In genomic region chr3:138972941-138973340, GRCh38 we compare ENCODE assay signal across 32 cellular contexts. TPM values are rescaled to one million over a fixed set of nuclear protein-coding genes. Genes with fewer than 3 reads are reported as not detected.
"Had no signal": no experiment of that assay in that cellular context is flagged by ENCODE, and none has a peak within 500 bp of the region (broad histone marks: within the 10 kb centered on the region; RNA-seq: fewer than 3 reads in every experiment).

No MANE protein-coding gene starts in this region.

- H3K4me1 ChIP-seq: ascending aorta had no signal

- DNase-seq: activated B cell treated with CpG ODN at 0.5 μM for 24 hours; activated CD4-positive, alpha-beta memory T cell treated with anti-CD3 and anti-CD28 coated beads, Interleukin-2, amount 10 ng/mL, durations not matched to agents 7 days and 5 days; activated CD4-positive, alpha-beta T cell treated with anti-CD3 and anti-CD28 coated beads for 4 hours; activated CD4-positive, alpha-beta T cell treated with anti-CD3 and anti-CD28 coated beads, Interleukin-2, amount 10 ng/mL, durations not matched to agents 24 days and 14 days; activated CD4-positive, alpha-beta T cell treated with anti-CD3 and anti-CD28 coated beads, Interleukin-2, amount 50 U/mL, for 1 hour; activated CD4-positive, alpha-beta T cell treated with anti-CD3 and anti-CD28 coated beads, Interleukin-2, amount 50 U/mL, for 48 hours; activated CD4-positive, CD25-positive, alpha-beta regulatory T cell treated with anti-CD3 and anti-CD28 coated beads, Interleukin-2, amount 50 U/mL, for 72 hours; activated CD8-positive, alpha-beta memory T cell treated with anti-CD3 and anti-CD28 coated beads for 24 hours; activated CD8-positive, alpha-beta memory T cell treated with anti-CD3 and anti-CD28 coated beads, Interleukin-2, amount 10 ng/mL, durations not matched to agents 7 days and 5 days; activated CD8-positive, alpha-beta memory T cell treated with anti-CD3 and anti-CD28 coated beads, Interleukin-2, amount 50 U/mL, for 48 hours; activated CD8-positive, alpha-beta T cell treated with anti-CD3 and anti-CD28 coated beads, Interleukin-2, amount 10 ng/mL, durations not matched to agents 7 days and 5 days; activated effector memory CD4-positive, alpha-beta T cell treated with Interleukin-2 at 50 U/mL for 16 hours; activated gamma-delta T cell; activated naive CD4-positive, alpha-beta T cell treated with anti-CD3 and anti-CD28 coated beads, Interleukin-2, amount 10 ng/mL, durations not matched to agents 7 days and 5 days; activated naive CD4-positive, alpha-beta T cell treated with Interleukin-2 at 50 U/mL for 16 hours; activated naive CD8-positive, alpha-beta T cell treated with anti-CD3 and anti-CD28 coated beads, Interleukin-2, amount 10 ng/mL, durations not matched to agents 7 days and 5 days; activated naive CD8-positive, alpha-beta T cell treated with anti-CD3 and anti-CD28 coated beads, Interleukin-2, amount 50 U/mL, for 24 hours; activated T-cell treated with anti-CD3 and anti-CD28 coated beads, Interleukin-2, amount 50 U/mL, for 24 hours; activated T-cell treated with anti-CD3 and anti-CD28 coated beads, Interleukin-2, amount 50 U/mL, for 48 hours; amygdala; anterior cingulate cortex; central memory CD4-positive, alpha-beta T cell; SW 1271; T-helper 1 cell; T-helper 2 cell; T-helper 9 cell had no signal

- H3K27ac ChIP-seq: ascending aorta, cardiac muscle cell, VCaP had no signal

- H3K4me3 ChIP-seq: ascending aorta, cardiac muscle cell had no signal

- ATAC-seq: activated CD8-positive, alpha-beta memory T cell treated with anti-CD3 and anti-CD28 coated beads, Interleukin-2, amount 10 ng/mL, durations not matched to agents 7 days and 5 days; activated CD8-positive, alpha-beta T cell treated with anti-CD3 and anti-CD28 coated beads, Interleukin-2, amount 10 ng/mL, durations not matched to agents 7 days and 5 days; activated naive CD8-positive, alpha-beta T cell treated with anti-CD3 and anti-CD28 coated beads, Interleukin-2, amount 50 U/mL, for 24 hours had no signal

- H3K9me3 ChIP-seq: ascending aorta had no signal

- H3K36me3 ChIP-seq: ascending aorta, cardiac muscle cell had no signal

- H3K27me3 ChIP-seq: ascending aorta had no signal

RNA-seq across cellular contexts. Expression of gene FOXL2NB, which starts 25.9 kb away (rescaled TPM):
- total RNA-seq: activated B cell treated with CpG ODN at 0.5 μM for 24 hours; activated CD4-positive, alpha-beta memory T cell treated with anti-CD3 and anti-CD28 coated beads, Interleukin-2, amount 10 ng/mL, durations not matched to agents 7 days and 5 days; activated CD4-positive, alpha-beta T cell treated with anti-CD3 and anti-CD28 coated beads, Interleukin-2, amount 10 ng/mL, durations not matched to agents 24 days and 14 days; activated CD8-positive, alpha-beta memory T cell treated with anti-CD3 and anti-CD28 coated beads, Interleukin-2, amount 10 ng/mL, durations not matched to agents 7 days and 5 days; activated CD8-positive, alpha-beta T cell treated with anti-CD3 and anti-CD28 coated beads, Interleukin-2, amount 10 ng/mL, durations not matched to agents 7 days and 5 days; activated naive CD8-positive, alpha-beta T cell treated with anti-CD3 and anti-CD28 coated beads, Interleukin-2, amount 10 ng/mL, durations not matched to agents 7 days and 5 days; activated T-helper 2 cell treated with anti-CD3 and anti-CD28 coated beads, Interferon-gamma antibody, Interleukin-2, Interleukin-4, amounts not matched to agents 10 μg/mL and 5 μg/mL and 100 μg/mL, durations not matched to agents 14 hours and 24 hours and 36 hours; ascending aorta; cardiac muscle cell had no signal
- polyA plus RNA-seq: cardiac muscle cell had no signal

RNA-seq across cellular contexts. Expression of gene FOXL2, which starts 26.0 kb away (rescaled TPM):
- total RNA-seq: activated B cell treated with CpG ODN at 0.5 μM for 24 hours; activated CD4-positive, alpha-beta memory T cell treated with anti-CD3 and anti-CD28 coated beads, Interleukin-2, amount 10 ng/mL, durations not matched to agents 7 days and 5 days; activated CD4-positive, alpha-beta T cell treated with anti-CD3 and anti-CD28 coated beads, Interleukin-2, amount 10 ng/mL, durations not matched to agents 24 days and 14 days; activated CD8-positive, alpha-beta T cell treated with anti-CD3 and anti-CD28 coated beads, Interleukin-2, amount 10 ng/mL, durations not matched to agents 7 days and 5 days; activated naive CD8-positive, alpha-beta T cell treated with anti-CD3 and anti-CD28 coated beads, Interleukin-2, amount 10 ng/mL, durations not matched to agents 7 days and 5 days; activated T-helper 2 cell treated with anti-CD3 and anti-CD28 coated beads, Interferon-gamma antibody, Interleukin-2, Interleukin-4, amounts not matched to agents 10 μg/mL and 5 μg/mL and 100 μg/mL, durations not matched to agents 14 hours and 24 hours and 36 hours; ascending aorta; cardiac muscle cell had no signal
- polyA plus RNA-seq: cardiac muscle cell had no signal

RNA-seq across cellular contexts. Expression of gene PRR23A, which starts 33.1 kb away (rescaled TPM):
- total RNA-seq: activated B cell treated with CpG ODN at 0.5 μM for 24 hours; activated CD4-positive, alpha-beta memory T cell treated with anti-CD3 and anti-CD28 coated beads, Interleukin-2, amount 10 ng/mL, durations not matched to agents 7 days and 5 days; activated CD4-positive, alpha-beta T cell treated with anti-CD3 and anti-CD28 coated beads, Interleukin-2, amount 10 ng/mL, durations not matched to agents 24 days and 14 days; activated CD8-positive, alpha-beta memory T cell treated with anti-CD3 and anti-CD28 coated beads, Interleukin-2, amount 10 ng/mL, durations not matched to agents 7 days and 5 days; activated CD8-positive, alpha-beta T cell treated with anti-CD3 and anti-CD28 coated beads, Interleukin-2, amount 10 ng/mL, durations not matched to agents 7 days and 5 days; activated naive CD8-positive, alpha-beta T cell treated with anti-CD3 and anti-CD28 coated beads, Interleukin-2, amount 10 ng/mL, durations not matched to agents 7 days and 5 days; activated T-helper 2 cell treated with anti-CD3 and anti-CD28 coated beads, Interferon-gamma antibody, Interleukin-2, Interleukin-4, amounts not matched to agents 10 μg/mL and 5 μg/mL and 100 μg/mL, durations not matched to agents 14 hours and 24 hours and 36 hours; ascending aorta; bronchial epithelial cell; cardiac muscle cell had no signal
- polyA plus RNA-seq: adipose tissue, cardiac muscle cell had no signal

RNA-seq across cellular contexts. Expression of gene PRR23B, which starts 47.8 kb away (rescaled TPM):
- total RNA-seq: activated B cell treated with CpG ODN at 0.5 μM for 24 hours; activated CD4-positive, alpha-beta memory T cell treated with anti-CD3 and anti-CD28 coated beads, Interleukin-2, amount 10 ng/mL, durations not matched to agents 7 days and 5 days; activated CD4-positive, alpha-beta T cell treated with anti-CD3 and anti-CD28 coated beads, Interleukin-2, amount 10 ng/mL, durations not matched to agents 24 days and 14 days; activated CD8-positive, alpha-beta memory T cell treated with anti-CD3 and anti-CD28 coated beads, Interleukin-2, amount 10 ng/mL, durations not matched to agents 7 days and 5 days; activated CD8-positive, alpha-beta T cell treated with anti-CD3 and anti-CD28 coated beads, Interleukin-2, amount 10 ng/mL, durations not matched to agents 7 days and 5 days; activated naive CD8-positive, alpha-beta T cell treated with anti-CD3 and anti-CD28 coated beads, Interleukin-2, amount 10 ng/mL, durations not matched to agents 7 days and 5 days; activated T-helper 2 cell treated with anti-CD3 and anti-CD28 coated beads, Interferon-gamma antibody, Interleukin-2, Interleukin-4, amounts not matched to agents 10 μg/mL and 5 μg/mL and 100 μg/mL, durations not matched to agents 14 hours and 24 hours and 36 hours; ascending aorta; bronchial epithelial cell; cardiac muscle cell had no signal
- polyA plus RNA-seq: adipose tissue, cardiac muscle cell had no signal
